9 cellular contexts compared by ENCODE assay signal in the genomic region with DNA sequence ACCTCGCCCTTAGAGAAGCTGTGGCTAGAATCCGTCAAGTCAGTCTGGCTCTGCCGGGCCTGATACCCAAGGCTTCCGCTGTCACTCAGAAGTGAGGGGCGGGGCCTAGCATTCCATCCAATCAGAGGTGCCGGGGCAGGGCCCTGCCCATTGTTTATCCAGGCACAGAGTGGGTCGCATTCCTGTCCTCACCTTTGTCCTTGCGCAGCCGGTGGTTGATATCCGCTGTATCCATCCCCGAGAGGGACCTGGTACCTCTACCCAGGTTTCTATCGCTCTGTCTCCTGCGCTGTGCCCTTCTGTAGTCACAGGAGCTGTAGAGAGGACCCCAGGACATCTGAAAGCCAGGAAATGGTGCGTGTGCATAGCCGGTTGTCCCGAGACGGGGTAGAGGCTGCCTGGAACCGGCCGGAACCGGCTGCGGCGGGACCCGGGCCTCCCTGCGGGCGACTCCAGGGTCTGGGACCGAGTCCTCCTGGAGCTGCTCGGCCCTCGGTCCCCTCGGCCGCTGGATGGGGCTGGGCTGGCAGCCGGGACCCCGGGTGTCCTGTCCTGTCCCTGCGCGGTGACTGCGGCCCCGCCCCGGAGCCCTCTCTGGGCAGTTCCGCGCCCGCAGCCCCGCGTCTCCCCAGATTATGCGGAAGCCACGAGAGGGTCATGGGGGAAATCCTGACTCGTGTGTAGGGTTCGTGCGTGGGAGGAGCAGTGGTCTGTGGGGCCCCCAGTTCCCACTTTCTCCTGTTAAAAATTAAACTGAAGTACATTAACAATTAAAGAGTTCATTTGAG. TPM values are rescaled to one million over a fixed set of nuclear protein-coding genes. Genes with fewer than 3 reads are reported as not detected.
DNase-seq lines count a peak whose midpoint lies in the region; ATAC-seq and TF ChIP-seq lines count a peak whose summit lies in the region.
"Had no signal": no experiment of that assay in that cellular context is flagged by ENCODE, and none has a peak within 500 bp of the region (broad histone marks: within the 10 kb centered on the region; RNA-seq: fewer than 3 reads in every experiment).

Gene ZNF763, plus strand, starts transcription at position 183 of the 788 bp plus-strand sequence. Its CDS starts 169 bp downstream, at position 352.

- DNase-seq in T47D (ENCODE audit: low read depth in 1 of 2, low spot score in 1 of 2), result peak; percentile 77 to 93
- no peak for DNase-seq in MCF 10A (ENCODE audit: unreplicated experiment)
- DNase-seq in NCI-H82 treated with DMSO at 0.1 percent for 48 hours (lab: John Stamatoyannopoulos, UW; ENCODE audit: unreplicated experiment), result peak; percentile 38
- DNase-seq in activated CD8-positive, alpha-beta T cell treated with anti-CD3 and anti-CD28 coated beads, Interleukin-2, amount 10 ng/mL, durations not matched to agents 7 days and 5 days, result peak; percentile 94
- peak; percentile 97 for DNase-seq in lower lobe of right lung
- peak; percentile 84 for DNase-seq in stimulated activated CD4-positive, alpha-beta T cell treated with anti-CD3 and anti-CD28 coated beads, Interleukin-4, amount 100 ng/mL, for 48 hours (ENCODE audit: low read depth in 2 of 2)

- H3K36me3 Mint-ChIP-seq in MCF 10A (ENCODE audit: insufficient read depth, unreplicated experiment), result peaks cover 6% of the 10 kb centered on the region
- peaks cover 6% of the 10 kb centered on the region for H3K36me3 Mint-ChIP-seq in activated CD8-positive, alpha-beta T cell treated with anti-CD3 and anti-CD28 coated beads, Interleukin-2, amount 10 ng/mL, durations not matched to agents 7 days and 5 days (ENCODE audit: low read depth)

- ATAC-seq in HG03139 (IDR thresholded peaks at IDR 0.05; ENCODE audit: unreplicated experiment), result peak; percentile 83
- peak; percentile 97 for ATAC-seq in activated CD8-positive, alpha-beta T cell treated with anti-CD3 and anti-CD28 coated beads, Interleukin-2, amount 10 ng/mL, durations not matched to agents 7 days and 5 days
- ATAC-seq in lower lobe of right lung, result peak; percentile 99 to 100
- ATAC-seq: A549 had no signal

- H3K4me3 ChIP-seq in ectodermal cell (ENCODE audit: insufficient read depth, low read depth, low read length) (peak within 1 kb of the TSS; percentile 83), lower lobe of right lung (peak within 1 kb of the TSS; percentile 85)
- H3K4me3 ChIP-seq: A549 had no signal

- no peaks in the 10 kb centered on the region for H3K4me1 Mint-ChIP-seq in MCF 10A (ENCODE audit: insufficient read depth, unreplicated experiment)
- H3K4me1 Mint-ChIP-seq in activated CD8-positive, alpha-beta T cell treated with anti-CD3 and anti-CD28 coated beads, Interleukin-2, amount 10 ng/mL, durations not matched to agents 7 days and 5 days (ENCODE audit: low read depth), result peaks cover 27% of the 10 kb centered on the region

- H3K9me3 ChIP-seq in ectodermal cell (ENCODE audit: control insufficient read depth, low read length) (no peaks in the 10 kb centered on the region), lower lobe of right lung (no peaks in the 10 kb centered on the region)
- H3K9me3 ChIP-seq: A549 had no signal

- no peaks in the 10 kb centered on the region for H3K36me3 ChIP-seq in ectodermal cell (ENCODE audit: control insufficient read depth, insufficient read depth, low read length)
- no peaks in the 10 kb centered on the region for H3K36me3 ChIP-seq in lower lobe of right lung

- intact Hi-C loops in MCF 10A (cut with micrococcal nuclease), result no loop called here
- intact Hi-C loops in lower lobe of right lung (cut with DNase I), result no loop called here

- H3K27me3 ChIP-seq in ectodermal cell (ENCODE audit: control insufficient read depth, insufficient read depth, low read length, poor library complexity, severe bottlenecking) (peaks cover 3% of the 10 kb centered on the region), lower lobe of right lung (ENCODE audit: low read depth) (no peaks in the 10 kb centered on the region)

- BruUV-seq in MCF 10A (replicated peaks; lab: Mats Ljungman, UMichigan), result no TSS peak

- peak within 1 kb of the TSS; percentile 96 for H3K27ac ChIP-seq in ectodermal cell (ENCODE audit: insufficient read depth, low read depth, low read length, poor library complexity, severe bottlenecking)
- H3K27ac ChIP-seq in lower lobe of right lung, result peak within 1 kb of the TSS; percentile 96
- H3K27ac ChIP-seq: A549 had no signal

- no peak within 1 kb of the TSS for H3K27ac Mint-ChIP-seq in MCF 10A (ENCODE audit: low read depth, unreplicated experiment)
- H3K27ac Mint-ChIP-seq in activated CD8-positive, alpha-beta T cell treated with anti-CD3 and anti-CD28 coated beads, Interleukin-2, amount 10 ng/mL, durations not matched to agents 7 days and 5 days, result peak within 1 kb of the TSS; percentile 88

- H3K4me1 ChIP-seq in ectodermal cell (ENCODE audit: control insufficient read depth, insufficient read depth, low read length) (peaks cover 5% of the 10 kb centered on the region), lower lobe of right lung (peaks cover 23% of the 10 kb centered on the region)
- H3K4me1 ChIP-seq: A549 had no signal

- TF ChIP-seq CTCF in MCF 10A (IDR thresholded peaks at IDR 0.05; ENCODE audit: unreplicated experiment) (no peak), lower lobe of right lung (IDR thresholded peaks at IDR 0.05) (no peak)

- H3K27me3 Mint-ChIP-seq in MCF 10A (ENCODE audit: insufficient read depth, unreplicated experiment), result no peaks in the 10 kb centered on the region
- H3K27me3 Mint-ChIP-seq in activated CD8-positive, alpha-beta T cell treated with anti-CD3 and anti-CD28 coated beads, Interleukin-2, amount 10 ng/mL, durations not matched to agents 7 days and 5 days (ENCODE audit: low read depth), result no peaks in the 10 kb centered on the region

- 1% methylated on average over 47 of the region's 47 CpGs for WGBS in ectodermal cell, 2 experiments

- no peak within 1 kb of the TSS for H3K4me3 Mint-ChIP-seq in MCF 10A (ENCODE audit: unreplicated experiment)
- H3K4me3 Mint-ChIP-seq in activated CD8-positive, alpha-beta T cell treated with anti-CD3 and anti-CD28 coated beads, Interleukin-2, amount 10 ng/mL, durations not matched to agents 7 days and 5 days, result peak within 1 kb of the TSS; percentile 88

- POLR2A ChIA-PET in MCF 10A (lab: Yijun Ruan, JAX), result interaction anchor here (1.4 kb wide), 1 partner anchor 18 kb away, joined by 3 read pairs; no protein-coding TSS in a partner anchor
- POLR2A ChIA-PET in activated CD8-positive, alpha-beta T cell treated with anti-CD3 and anti-CD28 coated beads, Interleukin-2, amount 10 ng/mL, durations not matched to agents 7 days and 5 days (lab: Charles Lee), result interaction anchor here (0.6 to 2.8 kb wide), 8 partner anchors 22 to 535 kb away, joined by 3 to 25 read pairs (median 4); partner anchors contain the start of genes ZNF20, ZNF433 and ZNF700

- CTCF ChIA-PET in MCF 10A (lab: Yijun Ruan, JAX), result no interaction called here
- CTCF ChIA-PET in activated CD8-positive, alpha-beta T cell treated with anti-CD3 and anti-CD28 coated beads, Interleukin-2, amount 10 ng/mL, durations not matched to agents 7 days and 5 days (lab: Charles Lee), result interaction anchor here (1.0 to 5.0 kb wide), 11 partner anchors 11 to 400 kb away, joined by 3 to 83 read pairs (median 5); partner anchors contain the start of genes ZNF20, ZNF442, ZNF491 and ZNF700

- H3K9me3 Mint-ChIP-seq in MCF 10A (ENCODE audit: unreplicated experiment), result peaks cover 38% of the 10 kb centered on the region
- H3K9me3 Mint-ChIP-seq in activated CD8-positive, alpha-beta T cell treated with anti-CD3 and anti-CD28 coated beads, Interleukin-2, amount 10 ng/mL, durations not matched to agents 7 days and 5 days (ENCODE audit: insufficient read depth), result peaks cover 3% of the 10 kb centered on the region

- in situ Hi-C loops in T47D (cut with HindIII; ENCODE audit: low pct_unique_long_range_greater_than_20kb, low sequenced_read_pairs), result no loop called here

RNA-seq across cellular contexts. Expression of gene ZNF763, which starts in this region (rescaled TPM):
- 0.23 and 0.25 TPM in 2 replicates for total RNA-seq in MCF 10A (2022)
- total RNA-seq in activated CD8-positive, alpha-beta T cell treated with anti-CD3 and anti-CD28 coated beads, Interleukin-2, amount 10 ng/mL, durations not matched to agents 7 days and 5 days, result 1 to 10 TPM; 2.0 to 2.3 TPM
- polyA plus RNA-seq in ectodermal cell (2013, experiment 1 of 4), result 4.3 TPM
- polyA plus RNA-seq in ectodermal cell (2013, experiment 2 of 4), result 4.1 TPM
- 4.2 TPM for polyA plus RNA-seq in ectodermal cell (2013, experiment 3 of 4)
- polyA plus RNA-seq in ectodermal cell (2013, experiment 4 of 4), result 5.1 TPM
- total RNA-seq in lower lobe of right lung, result 5.2 TPM
- polyA plus RNA-seq: A549 had no signal
